Comparison of ENCODE assay signal across 27 cellular contexts in genomic region chr19:37829526-37829925, GRCh38.
"Had no signal": no experiment of that assay in that cellular context is flagged by ENCODE, and none has a peak within 500 bp of the region (broad histone marks: within the 10 kb centered on the region; RNA-seq: fewer than 3 reads in every experiment).

No MANE protein-coding gene starts in this region.

- H3K9me3 ChIP-seq: colonic mucosa, gastrocnemius medialis had no signal

- H3K4me1 Mint-ChIP-seq: endodermal cell, immature natural killer cell had no signal

- H3K36me3 ChIP-seq: colonic mucosa, gastrocnemius medialis, lower lobe of right lung had no signal

- DNase-seq: colonic mucosa; cortex of kidney; effector CD8-positive, alpha-beta T cell; effector memory CD8-positive, alpha-beta T cell; endodermal cell; erythroblast; esophagus squamous epithelium; foreskin fibroblast; foreskin melanocyte; gastrocnemius medialis; heart left ventricle; hypothalamus; immature natural killer cell; islet precursor cell; kidney; kidney glomerular epithelial cell; left colon; left ventricle myocardium inferior; lower lobe of right lung; mesenchymal stem cell; midbrain had no signal

- H3K4me3 ChIP-seq: colonic mucosa, esophagus squamous epithelium, gastrocnemius medialis, heart left ventricle, hepatocyte, left ventricle myocardium inferior, lower lobe of right lung had no signal

- FAIRE-seq: endometrium, kidney had no signal

- H3K4me3 Mint-ChIP-seq: dendritic cell treated with granulocyte-macrophage colony-stimulating factor and Interleukin-4, amounts not matched to agents 40 ng/mL and 50 ng/mL, for 4 days; effector memory CD8-positive, alpha-beta T cell; endodermal cell; immature natural killer cell had no signal

- H3K4me1 ChIP-seq: colonic mucosa, esophagus squamous epithelium, gastrocnemius medialis, heart left ventricle, left ventricle myocardium inferior, lower lobe of right lung had no signal

- H3K27me3 ChIP-seq: colonic mucosa, esophagus squamous epithelium, gastrocnemius medialis, heart left ventricle, hepatocyte had no signal

- H3K27ac ChIP-seq: colonic mucosa, epithelial cell of prostate, esophagus squamous epithelium, gastrocnemius medialis, heart left ventricle, hepatocyte, left ventricle myocardium inferior, lower lobe of right lung had no signal

- H3K79me2 ChIP-seq: hepatocyte had no signal

- ATAC-seq: effector memory CD8-positive, alpha-beta T cell; esophagus mucosa; gastrocnemius medialis; heart left ventricle; left colon; left lobe of liver; lower lobe of right lung had no signal

- H3K27ac Mint-ChIP-seq: dendritic cell treated with granulocyte-macrophage colony-stimulating factor and Interleukin-4, amounts not matched to agents 40 ng/mL and 50 ng/mL, for 4 days; effector memory CD8-positive, alpha-beta T cell; endodermal cell; immature natural killer cell had no signal

- H3K27me3 Mint-ChIP-seq: dendritic cell treated with granulocyte-macrophage colony-stimulating factor and Interleukin-4, amounts not matched to agents 40 ng/mL and 50 ng/mL, for 4 days had no signal

- H3K4me2 ChIP-seq: hepatocyte had no signal
